ENCODE assay signal across 35 cellular contexts in genomic region chr7:1259621-1260020, GRCh38. TPM values are rescaled to one million over a fixed set of nuclear protein-coding genes. Genes with fewer than 3 reads are reported as not detected.
"Had no signal": no experiment of that assay in that cellular context is flagged by ENCODE, and none has a peak within 500 bp of the region (broad histone marks: within the 10 kb centered on the region; RNA-seq: fewer than 3 reads in every experiment).

No MANE protein-coding gene starts in this region.

- H3K27ac ChIP-seq: esophagus squamous epithelium, heart right ventricle, ovary, sigmoid colon, stomach, thyroid gland had no signal

- H3K36me3 ChIP-seq: esophagus squamous epithelium, heart right ventricle, ovary, sigmoid colon, stomach, thyroid gland had no signal

- ATAC-seq: effector memory CD8-positive, alpha-beta T cell; naive thymus-derived CD8-positive, alpha-beta T cell had no signal

- H3K27me3 ChIP-seq: ovary, thyroid gland had no signal

- FAIRE-seq: endometrium had no signal

- H3K4me3 ChIP-seq: esophagus squamous epithelium, heart right ventricle, ovary, sigmoid colon, stomach, thyroid gland had no signal

- H3K9me3 ChIP-seq: esophagus squamous epithelium, heart right ventricle, ovary, sigmoid colon, stomach, thyroid gland had no signal

- DNase-seq: cortex of kidney; effector memory CD8-positive, alpha-beta T cell; erythroblast; esophagus squamous epithelium; foreskin melanocyte; glutamatergic neuron; heart right ventricle; hippocampal formation; immature natural killer cell; islet precursor cell; mammary epithelial cell; mesendoderm; midbrain; naive thymus-derived CD8-positive, alpha-beta T cell; nephron progenitor cell; occipital lobe; ovary; sigmoid colon; stimulated activated CD4-positive, alpha-beta T cell treated with anti-CD3 and anti-CD28 coated beads, Interleukin-12 subunit alpha, Interleukin-12 subunit beta, amount 100 ng/mL, for 4 hours; stimulated activated CD4-positive, alpha-beta T cell treated with anti-CD3 and anti-CD28 coated beads, Interleukin-1b, Interleukin-23, amount 100 ng/mL, for 48 hours; stimulated activated CD4-positive, alpha-beta T cell treated with anti-CD3 and anti-CD28 coated beads, Interleukin-4, amount 100 ng/mL, for 1 hour; stimulated activated CD8-positive, alpha-beta memory T cell treated with anti-CD3 and anti-CD28 coated beads, Interleukin-4, amount 100 ng/mL, for 48 hours; stimulated activated naive CD4-positive, alpha-beta T cell treated with Interleukin-2 at 50 U/mL for 16 hours; stomach; thyroid gland; trophoblast cell had no signal

- H3K4me1 ChIP-seq: esophagus squamous epithelium, heart right ventricle, sigmoid colon, thyroid gland had no signal

RNA-seq across cellular contexts. Expression of gene UNCX, which starts 26.9 kb away (rescaled TPM):
- total RNA-seq: cardiac septum; dermis microvascular lymphatic vessel endothelial cell; esophagus squamous epithelium; heart right ventricle; lower leg skin; mammary epithelial cell; mucosa of gallbladder; naive thymus-derived CD8-positive, alpha-beta T cell; occipital lobe; ovary; sigmoid colon; skeletal muscle tissue; stomach; subcutaneous adipose tissue; temporal lobe; thyroid gland; ureter had no signal
- polyA plus RNA-seq: heart right ventricle; immature natural killer cell; mammary epithelial cell; naive thymus-derived CD8-positive, alpha-beta T cell; ovary; sigmoid colon; stomach had no signal
